ENCODE assay signal across 32 cellular contexts in the genomic region with DNA sequence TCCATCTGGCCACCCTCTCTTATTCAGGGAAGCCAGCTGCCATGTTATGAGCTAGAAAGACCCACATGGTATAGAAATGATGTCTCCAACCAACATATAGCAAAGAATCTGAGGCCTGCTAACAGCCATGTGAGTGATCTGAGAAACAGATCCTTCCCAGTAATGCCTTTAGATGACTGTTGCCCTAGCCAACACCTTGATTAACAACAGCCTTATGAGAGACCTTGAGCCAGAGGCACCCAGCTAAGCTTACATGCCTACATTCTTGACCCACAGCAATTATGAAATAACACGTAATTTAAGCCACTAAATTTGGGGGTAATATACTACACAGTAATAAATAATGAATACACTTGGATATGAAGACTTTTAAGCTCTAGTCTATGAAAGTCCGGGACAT.
"Had no signal": no experiment of that assay in that cellular context is flagged by ENCODE, and none has a peak within 500 bp of the region (broad histone marks: within the 10 kb centered on the region; RNA-seq: fewer than 3 reads in every experiment).

No MANE protein-coding gene starts in this region.

- H3K4me3 ChIP-seq: adrenal gland, ascending aorta, gastrocnemius medialis, hepatocyte, mucosa of descending colon, ovary, prostate gland, sigmoid colon, smooth muscle cell, suprapubic skin, tibial artery, upper lobe of right lung had no signal

- H3K4me2 ChIP-seq: hepatocyte, smooth muscle cell had no signal

- H3K9me3 ChIP-seq: adrenal gland, ascending aorta, gastrocnemius medialis, mucosa of descending colon, ovary, prostate gland, sigmoid colon, suprapubic skin, tibial artery, upper lobe of right lung had no signal

- H3K27me3 ChIP-seq: adrenal gland, ascending aorta, brain microvascular endothelial cell, gastrocnemius medialis, hepatocyte, ovary, sigmoid colon, suprapubic skin, tibial artery, upper lobe of right lung had no signal

- H2AFZ ChIP-seq: hepatocyte had no signal

- ATAC-seq: activated CD4-positive, CD25-positive, alpha-beta regulatory T cell treated with anti-CD3 and anti-CD28 coated beads, Interleukin-2, amount 50 U/mL, for 24 hours; effector memory CD8-positive, alpha-beta T cell; gastrocnemius medialis; left cardiac atrium; left ventricle myocardium superior; mucosa of descending colon; natural killer cell treated with Interleukin-12 subunit alpha and Interleukin-12 subunit beta and Interleukin-15 and Interleukin-18, amount 100 ng/mL, for 72 hours; upper lobe of right lung had no signal

- H3K36me3 ChIP-seq: adrenal gland, brain microvascular endothelial cell, ovary, prostate gland had no signal

- H3K4me1 ChIP-seq: suprapubic skin had no signal

- DNase-seq: activated CD4-positive, alpha-beta memory T cell treated with anti-CD3 and anti-CD28 coated beads for 36 hours; activated CD4-positive, alpha-beta T cell treated with anti-CD3 and anti-CD28 coated beads, Interleukin-2, amount 10 ng/mL, durations not matched to agents 24 days and 14 days; activated CD8-positive, alpha-beta memory T cell treated with anti-CD3 and anti-CD28 coated beads, Interleukin-2, amount 50 U/mL, for 4 hours; activated effector memory CD4-positive, alpha-beta T cell treated with anti-CD3 and anti-CD28 coated beads, Interleukin-2, amount 50 U/mL, for 16 hours; activated naive CD4-positive, alpha-beta T cell treated with anti-CD3 and anti-CD28 coated beads for 36 hours; activated naive CD8-positive, alpha-beta T cell treated with anti-CD3 and anti-CD28 coated beads for 36 hours; activated T-cell treated with anti-CD3 and anti-CD28 coated beads, Interleukin-2, amount 50 U/mL, for 1 hour; adrenal gland; brain microvascular endothelial cell; caudate nucleus; cortex of kidney; effector memory CD8-positive, alpha-beta T cell; erythroblast; gastrocnemius medialis; left cardiac atrium; left ventricle myocardium superior; mucosa of descending colon; ovary; retina; sigmoid colon; stimulated activated CD4-positive, alpha-beta T cell treated with anti-CD3 and anti-CD28 coated beads, Interleukin-2, amount 100 ng/mL, for 24 hours; stimulated activated naive CD4-positive, alpha-beta T cell; tibial artery; upper lobe of right lung had no signal

- H3K27ac ChIP-seq: adrenal gland, ascending aorta, brain microvascular endothelial cell, hepatocyte, ovary, prostate gland, sigmoid colon, suprapubic skin, tibial artery, upper lobe of right lung, VCaP had no signal
